In genomic region chr12:118102070-118102469, GRCh38 we compare ENCODE assay signal across 11 cellular contexts. TPM values are rescaled to one million over a fixed set of nuclear protein-coding genes. Genes with fewer than 3 reads are reported as not detected.
A peak's percentile ranks its signal among the peaks of the same experiment; 100 is the strongest.
DNase-seq lines count a peak whose midpoint lies in the region; ATAC-seq and FAIRE-seq lines count a peak whose summit lies in the region.
"Had no signal": no experiment of that assay in that cellular context is flagged by ENCODE, and none has a peak within 500 bp of the region (broad histone marks: within the 10 kb centered on the region; RNA-seq: fewer than 3 reads in every experiment).

No MANE protein-coding gene starts in this region.

- DNase-seq in H7 = peak; percentile 61
- DNase-seq in RPMI7951 (ENCODE audit: low read depth) = peak; percentile 5
- peak; percentile 60 for DNase-seq in small intestine
- DNase-seq in NCI-H2227 (lab: John Stamatoyannopoulos, UW; ENCODE audit: unreplicated experiment) = no peak
- DNase-seq: activated CD4-positive, alpha-beta memory T cell treated with anti-CD3 and anti-CD28 coated beads, Interleukin-2, amount 10 ng/mL, durations not matched to agents 7 days and 5 days; NCI-H1417 treated with DMSO at 0.1 percent for 48 hours; Right ventricle myocardium superior; stimulated activated CD4-positive, alpha-beta T cell treated with anti-CD3 and anti-CD28 coated beads, Interleukin-1b, Interleukin-23, amount 100 ng/mL, for 48 hours had no signal

- ATAC-seq in GM21423 (IDR thresholded peaks at IDR 0.05; ENCODE audit: unreplicated experiment) (no peak), GM21723 (IDR thresholded peaks at IDR 0.05; ENCODE audit: unreplicated experiment) (no peak)

- no peaks in the 10 kb centered on the region for H3K27me3 ChIP-seq in H7 (ENCODE audit: control insufficient read depth, insufficient read depth, low read length)
- no peaks in the 10 kb centered on the region for H3K27me3 ChIP-seq in iPS-15b (ENCODE audit: control insufficient read depth, insufficient read depth, low read length)
- H3K27me3 ChIP-seq in small intestine (ENCODE audit: control insufficient read depth in 2 of 2, insufficient read depth in 2 of 2, low read length in 2 of 2) = no peaks in the 10 kb centered on the region

- H3K4me3 ChIP-seq in H7 (ENCODE audit: insufficient read depth, low read depth, low read length) (peak overlapping the region; percentile 96; the same call in 1 of the 2 replicates), iPS-15b (ENCODE audit: low read depth, low read length) (peak overlapping the region; percentile 61), small intestine (ENCODE audit: low read depth in 1 of 2, low read length in 2 of 2) (peak overlapping the region in 1 of 2 donors; percentile 64)

- peaks cover 10% of the 10 kb centered on the region for H3K4me1 ChIP-seq in iPS-15b (ENCODE audit: control insufficient read depth, insufficient read depth, low read length)
- peaks cover 0 to 3% of the 10 kb centered on the region in 2 donors for H3K4me1 ChIP-seq in small intestine (ENCODE audit: control insufficient read depth in 2 of 2, insufficient read depth in 1 of 2, low read depth in 1 of 2, low read length in 1 of 2)

- no peak overlapping the region for H3K9ac ChIP-seq in iPS-15b (ENCODE audit: low read depth, low read length)

- no peak for FAIRE-seq in small intestine (lab: Jason Lieb, UNC)

- WGBS in small intestine, 3 donors = 34 to 71% (median 55%) methylated on average over 6 of the region's 6 CpGs

- H3K27ac ChIP-seq in small intestine (ENCODE audit: low read depth in 1 of 2, low read length in 1 of 2) = no peak overlapping the region

- H3K9me3 ChIP-seq in iPS-15b (ENCODE audit: control insufficient read depth, insufficient read depth, low read length) = no peaks in the 10 kb centered on the region
- no peaks in the 10 kb centered on the region for H3K9me3 ChIP-seq in small intestine (ENCODE audit: control insufficient read depth, low read depth)

- peaks cover 1% of the 10 kb centered on the region for H3K36me3 ChIP-seq in H7 (replicated peaks; ENCODE audit: control insufficient read depth, insufficient read depth, low read length)
- peaks cover 12% of the 10 kb centered on the region for H3K36me3 ChIP-seq in iPS-15b (ENCODE audit: control insufficient read depth, insufficient read depth, low read length)
- H3K36me3 ChIP-seq in small intestine (ENCODE audit: control insufficient read depth in 2 of 2, insufficient read depth in 2 of 2, low read length in 2 of 2) = no peaks in the 10 kb centered on the region

RNA-seq across cellular contexts. Expression of gene VSIG10, which starts 1.7 kb away (rescaled TPM):
- total RNA-seq in H7 (2014; rRNA removed; shearing (Covaris generic)) = 33.7 and 36.1 TPM in 2 replicates
- 15.6 and 18.3 TPM in 2 replicates for total RNA-seq in RPMI7951 (2014; rRNA removed; shearing (Covaris generic))
- 10 to 100 TPM; 32.8 to 89.7 (median 45.7) TPM for polyA plus RNA-seq in small intestine

RNA-seq across cellular contexts. Expression of gene PEBP1, which starts 33.9 kb away (rescaled TPM):
- 338 and 372 TPM in 2 replicates for total RNA-seq in H7 (2014; rRNA removed; shearing (Covaris generic))
- 199 and 230 TPM in 2 replicates for total RNA-seq in RPMI7951 (2014; rRNA removed; shearing (Covaris generic))
- polyA plus RNA-seq in small intestine = 1,000 to 10,000 TPM in 2 of 3 donors, 100 to 1,000 TPM in 1; 457 to 2,607 (median 1,131) TPM

RNA-seq across cellular contexts. Expression of gene WSB2, which starts 41.1 kb away (rescaled TPM):
- total RNA-seq in H7 (2014; rRNA removed; shearing (Covaris generic)) = 103 and 104 TPM in 2 replicates
- 61.6 and 67.8 TPM in 2 replicates for total RNA-seq in RPMI7951 (2014; rRNA removed; shearing (Covaris generic))
- 100 to 1,000 TPM in 2 of 3 donors, 10 to 100 TPM in 1; 47.4 to 122 (median 114) TPM for polyA plus RNA-seq in small intestine
